Comparison of ENCODE assay signal across 23 cellular contexts in genomic region chr12:29797565-29798360, GRCh38. TPM values are rescaled to one million over a fixed set of nuclear protein-coding genes. Genes with fewer than 3 reads are reported as not detected.
A peak's percentile ranks its signal among the peaks of the same experiment; 100 is the strongest.
DNase-seq lines count a peak whose midpoint lies in the region; ATAC-seq, FAIRE-seq and TF ChIP-seq lines count a peak whose summit lies in the region.
"Had no signal": no experiment of that assay in that cellular context is flagged by ENCODE, and none has a peak within 500 bp of the region (broad histone marks: within the 10 kb centered on the region; RNA-seq: fewer than 3 reads in every experiment).

No MANE protein-coding gene starts in this region.

- peak overlapping the region; percentile 87 for H2BK15ac ChIP-seq in mesendoderm (replicated peaks; ENCODE audit: low read depth)

- SMC1A ChIA-PET in GM12878 (lab: Charles Lee; ENCODE audit: uncharacterized antibody, unreplicated experiment) = interaction anchor here (1.2 kb wide), 1 partner anchor 15 kb away, joined by 5 read pairs; the partner anchor contains the start of gene TMTC1

- peaks cover 6% of the 10 kb centered on the region for H3K4me1 ChIP-seq in HEK293 (ENCODE audit: control insufficient read depth, insufficient read depth, low read length)
- no peaks in the 10 kb centered on the region for H3K4me1 ChIP-seq in GM12878 (ENCODE audit: control insufficient read depth, insufficient read depth, low read length)
- peaks cover 9% of the 10 kb centered on the region for H3K4me1 ChIP-seq in mesendoderm (ENCODE audit: control insufficient read depth, low read depth, low read length)
- peaks cover 19 to 22% of the 10 kb centered on the region in 2 donors for H3K4me1 ChIP-seq in gastrocnemius medialis
- H3K4me1 ChIP-seq in colonic mucosa = no peaks in the 10 kb centered on the region
- no peaks in the 10 kb centered on the region; the same call in 1 of the 2 replicates for H3K4me1 ChIP-seq in BE2C

- H2AK5ac ChIP-seq in mesendoderm (ENCODE audit: low read length) = no peak overlapping the region

- TF ChIP-seq POLR2A in GM12878 (IDR thresholded peaks at IDR 0.05; ENCODE audit: low read depth, low read length) = no peak
- no peak for TF ChIP-seq POLR2A in gastrocnemius medialis (IDR thresholded peaks at IDR 0.05)

- no peak overlapping the region for H3K23ac ChIP-seq in mesendoderm (ENCODE audit: low read length)

- TF ChIP-seq CTCF in HEK293 (tag by site-specific recombination; IDR thresholded peaks at IDR 0.05) = no peak
- no peak for TF ChIP-seq CTCF in GM12878 (IDR thresholded peaks at IDR 0.05 in 2 of 3, conservative IDR thresholded peaks at IDR 0.05 in 1 of 3; ENCODE audit: control insufficient read depth in 2 of 3, extremely low read depth in 1 of 3, insufficient read depth in 1 of 3, low read depth in 3 of 3, low read length in 3 of 3)
- TF ChIP-seq CTCF in gastrocnemius medialis (IDR thresholded peaks at IDR 0.05 in 4 of 5, conservative IDR thresholded peaks at IDR 0.05 in 1 of 5) = no peak
- TF ChIP-seq CTCF in colonic mucosa (IDR thresholded peaks at IDR 0.05) = no peak
- no peak for TF ChIP-seq CTCF in BE2C (IDR thresholded peaks at IDR 0.05; ENCODE audit: low read depth, low read length)

- H3K9me3 ChIP-seq in HEK293 (ENCODE audit: control insufficient read depth, insufficient read depth, low read depth, low read length) (no peaks in the 10 kb centered on the region), GM12878 (replicated peaks; ENCODE audit: control insufficient read depth, insufficient read depth, low read length) (no peaks in the 10 kb centered on the region; the same call in 1 of the 3 replicates), gastrocnemius medialis (no peaks in the 10 kb centered on the region), colonic mucosa (no peaks in the 10 kb centered on the region), BE2C (peaks cover 2% of the 10 kb centered on the region; the same call in 1 of the 2 replicates)

- H3K79me2 ChIP-seq in GM12878 (ENCODE audit: control insufficient read depth, insufficient read depth, low read length) (no peaks in the 10 kb centered on the region), mesendoderm (ENCODE audit: control insufficient read depth, insufficient read depth, low read length) (no peaks in the 10 kb centered on the region)

- peak overlapping the region; percentile 53 for H3K18ac ChIP-seq in mesendoderm (ENCODE audit: low read length)

- POLR2A ChIA-PET in HEK293 (lab: Yijun Ruan, JAX) (no interaction called here), GM12878 (lab: Charles Lee) (no interaction called here)

- H3K56ac ChIP-seq in mesendoderm (ENCODE audit: low read length) = peak overlapping the region; percentile 25

- intact Hi-C loops in GM12878 (cut with micrococcal nuclease; ENCODE audit: unreplicated experiment) = no loop called here
- intact Hi-C loops in gastrocnemius medialis (cut with DNase I; ENCODE audit: low total_unique reads) = loop anchor here (2.0 to 5.0 kb wide), 2 partner anchors 15 to 250 kb away; partner anchors contain the start of gene TMTC1
- intact Hi-C loops in colonic mucosa (cut with DNase I) = no loop called here

- H3K36me3 ChIP-seq in HEK293 (ENCODE audit: control insufficient read depth in 2 of 2, insufficient read depth in 1 of 2, low read length in 2 of 2) (no peaks in the 10 kb centered on the region), GM12878 (ENCODE audit: control insufficient read depth in 2 of 2, insufficient read depth in 2 of 2, low read length in 1 of 2) (no peaks in the 10 kb centered on the region), mesendoderm (ENCODE audit: control insufficient read depth, insufficient read depth, low read length) (no peaks in the 10 kb centered on the region), gastrocnemius medialis (no peaks in the 10 kb centered on the region), colonic mucosa (no peaks in the 10 kb centered on the region), BE2C (no peaks in the 10 kb centered on the region)

- H3K27me3 ChIP-seq in GM12878 (replicated peaks in 1 of 2; ENCODE audit: control insufficient read depth in 2 of 2, insufficient read depth in 2 of 2, low read length in 1 of 2) (no peaks in the 10 kb centered on the region), mesendoderm (ENCODE audit: insufficient read depth, low read length, poor library complexity) (no peaks in the 10 kb centered on the region), gastrocnemius medialis (no peaks in the 10 kb centered on the region), colonic mucosa (no peaks in the 10 kb centered on the region), BE2C (no peaks in the 10 kb centered on the region)

- BruUV-seq in GM12878 (replicated peaks; lab: Mats Ljungman, UMichigan) = no TSS peak

- no peak overlapping the region for H2BK120ac ChIP-seq in mesendoderm (ENCODE audit: low read depth, low read length)

- H3K4me2 ChIP-seq in GM12878 (ENCODE audit: control insufficient read depth, insufficient read depth) = no peak overlapping the region
- no peak overlapping the region for H3K4me2 ChIP-seq in mesendoderm (ENCODE audit: low read length)

- no peak overlapping the region for H3K4ac ChIP-seq in mesendoderm (ENCODE audit: low read depth, low read length)

- no peak overlapping the region for H2AFZ ChIP-seq in GM12878 (ENCODE audit: control insufficient read depth, low read depth, low read length)

- no peak overlapping the region for H3K4me3 ChIP-seq in HEK293 (ENCODE audit: low read depth, low read length)
- no peak overlapping the region for H3K4me3 ChIP-seq in GM12878
- H3K4me3 ChIP-seq in mesendoderm (ENCODE audit: low read length) = no peak overlapping the region
- H3K4me3 ChIP-seq in gastrocnemius medialis = no peak overlapping the region
- no peak overlapping the region for H3K4me3 ChIP-seq in colonic mucosa
- no peak overlapping the region for H3K4me3 ChIP-seq in BE2C (ENCODE audit: low read depth, low read length)

- no peak for TF ChIP-seq RAD21 in GM12878 (IDR thresholded peaks at IDR 0.05; ENCODE audit: insufficient read depth, low read depth, low read length)

- in situ Hi-C loops in GM12878 (cut with MboI) = no loop called here
- in situ Hi-C loops in gastrocnemius medialis (cut with MboI; ENCODE audit: low sequenced_read_pairs in 4 of 4) = no loop called here

- no peak overlapping the region for H4K8ac ChIP-seq in mesendoderm (ENCODE audit: low read depth, low read length)

- RAD21 ChIA-PET in GM12878 (lab: Charles Lee; ENCODE audit: unreplicated experiment) = no interaction called here

- no peak overlapping the region for H4K5ac ChIP-seq in mesendoderm (ENCODE audit: low read length)

- H3K9ac ChIP-seq in GM12878 (ENCODE audit: control insufficient read depth, insufficient read depth, low read length) (no peak overlapping the region), mesendoderm (ENCODE audit: low read length) (no peak overlapping the region), colonic mucosa (ENCODE audit: low read depth in 2 of 2, low read length in 2 of 2) (no peak overlapping the region)

- no peak for TF ChIP-seq EP300 in GM12878 (IDR thresholded peaks at IDR 0.05; ENCODE audit: borderline replicate concordance in 1 of 2, control insufficient read depth in 1 of 2, low read depth in 2 of 2, low read length in 2 of 2)

- WGBS in GM12878 (ENCODE audit: insufficient coverage, insufficient replicate concordance, low lambda C conversion rate, missing lambda C conversion rate) = 21% methylated on average over 2 of the region's 2 CpGs
- WGBS in mesendoderm (ENCODE audit: extremely low coverage, insufficient coverage, low lambda C conversion rate) = no CpG with 5 or more reads among the region's 2 CpGs

- H4K20me1 ChIP-seq in GM12878 (ENCODE audit: control insufficient read depth, insufficient read depth) = no peaks in the 10 kb centered on the region

- DNase-seq in GM12878 (ENCODE audit: low read depth, low spot score) (no peak), mesendoderm (no peak), gastrocnemius medialis (no peak), colonic mucosa (no peak), NCI-H524 (lab: John Stamatoyannopoulos, UW) (no peak), BE2C (no peak), NCI-H1436 treated with DMSO at 0.1 percent for 48 hours (lab: John Stamatoyannopoulos, UW) (no peak)
- DNase-seq: activated CD4-positive, alpha-beta memory T cell treated with anti-CD3 and anti-CD28 coated beads for 36 hours; activated CD4-positive, CD25-positive, alpha-beta regulatory T cell; activated gamma-delta T cell; activated naive CD8-positive, alpha-beta T cell treated with anti-CD3 and anti-CD28 coated beads, Interleukin-2, amount 50 U/mL, for 24 hours; CD4-positive, CD25-positive, alpha-beta regulatory T cell; Karpas-422; NCI-H187; NCI-H748 treated with DMSO at 0.1 percent for 48 hours; occipital lobe; retina; T1000 had no signal

- no peak for FAIRE-seq in GM12878 (lab: Jason Lieb, UNC)
- FAIRE-seq: bronchial epithelial cell, G401.6 had no signal

- CTCF ChIA-PET in HEK293 (lab: Yijun Ruan, JAX) (no interaction called here), GM12878 (lab: Yijun Ruan, JAX) (interaction anchor here (1.6 kb wide), 1 partner anchor 47 kb away, joined by 3 read pairs; no protein-coding TSS in a partner anchor)

- H2BK5ac ChIP-seq in mesendoderm (ENCODE audit: low read length) = no peak overlapping the region

- ATAC-seq in GM12878 (peak; percentile 74), gastrocnemius medialis (no peak)
- ATAC-seq: activated naive CD8-positive, alpha-beta T cell treated with anti-CD3 and anti-CD28 coated beads, Interleukin-2, amount 50 U/mL, for 24 hours; HCT116 had no signal

- no peak overlapping the region for H3K27ac ChIP-seq in HEK293 (ENCODE audit: extremely low read depth, low read depth, low read length)
- H3K27ac ChIP-seq in GM12878 (ENCODE audit: control insufficient read depth, insufficient read depth) = no peak overlapping the region
- no peak overlapping the region for H3K27ac ChIP-seq in mesendoderm (ENCODE audit: low read depth, low read length)
- peak overlapping the region; percentile 29 to 71 (median 40) for H3K27ac ChIP-seq in gastrocnemius medialis
- H3K27ac ChIP-seq in colonic mucosa = no peak overlapping the region
- H3K27ac ChIP-seq: foreskin keratinocyte had no signal

- no peaks in the 10 kb centered on the region for H3K79me1 ChIP-seq in mesendoderm (ENCODE audit: low read length)

RNA-seq across cellular contexts. Expression of gene TMTC1, which starts 14.0 kb away (rescaled TPM):
- total RNA-seq in GM12878 (2013; cell fraction: nucleolus; rRNA removed) = 87.2 and 91.5 TPM in 2 replicates
- total RNA-seq in GM12878 (2014; rRNA removed) (1.2 and 1.4 TPM in 2 replicates), GM12878 (2014; rRNA removed; fragmentation: Illumina TruSeq; extraction: Trizol) (0.81 and 0.88 TPM in 2 replicates), GM12878 (2021) (0.69 and 0.93 TPM in 2 replicates), gastrocnemius medialis (10 to 100 TPM; 38.5 to 83.5 (median 42.6) TPM), colonic mucosa (1 to 10 TPM; 3.3 to 6.3 TPM)
- 0.16 TPM for polyA plus RNA-seq in GM12878 (2011; ENCODE audit: low read depth)
- polyA plus RNA-seq in GM12878 (2011; rRNA removed) (20.9 and 22.9 TPM in 2 replicates), GM12878 (2014; fragmentation: Illumina TruSeq; extraction: Trizol) (0.38 and 0.68 TPM in 2 replicates), GM12878 (2014; fragmentation: Nextera tagmentation; extraction: Ambion mirVana) (under 1 TPM; 0.10 to 0.16 TPM), GM12878 (2014; rRNA removed) (0.41 and 0.67 TPM in 2 replicates), GM12878 (2016; fragmentation: Nextera tagmentation; extraction: Ambion mirVana) (under 1 TPM; 0.19 to 0.46 TPM)
- polyA plus RNA-seq in GM12878 (2011; cell fraction: cytosol; rRNA removed) = 14.7 and 15.3 TPM in 2 replicates
- polyA plus RNA-seq in GM12878 (2011; cell fraction: nucleus; rRNA removed) = 12.9 and 14.5 TPM in 2 replicates
- 0.16 and 0.34 TPM in 2 replicates for polyA plus RNA-seq in GM12878 (2012)
- 66.1 and 67.7 TPM in 2 replicates for polyA minus RNA-seq in GM12878 (2011; rRNA and poly(A)+ RNA removed)
- polyA minus RNA-seq in GM12878 (2011; cell fraction: cytosol; rRNA and poly(A)+ RNA removed) = 13.4 and 16.8 TPM in 2 replicates
- 39.3 and 71.8 TPM in 2 replicates for polyA minus RNA-seq in GM12878 (2011; cell fraction: nucleus; rRNA and poly(A)+ RNA removed)
- 10.2 TPM for polyA plus RNA-seq in mesendoderm (2013, experiment 1 of 2)
- polyA plus RNA-seq in mesendoderm (2013, experiment 2 of 2) = 10.7 TPM
- polyA plus RNA-seq in BE2C (2012; ENCODE audit: insufficient read depth, insufficient read length, low read depth) = 9.3 TPM
- total RNA-seq: CD4-positive, CD25-positive, alpha-beta regulatory T cell had no signal
- polyA plus RNA-seq: CD4-positive, CD25-positive, alpha-beta regulatory T cell had no signal

Comparison
In these comparisons a context has a peak if more than half of its experiments do, and no peak if none do; other contexts are left out.
1. H3K27ac ChIP-seq: peak in gastrocnemius medialis (4 of 4); none in HEK293 (single experiment), GM12878 (single experiment), mesendoderm (single experiment) and colonic mucosa (single experiment).